Comparison of ENCODE assay signal across 1 cellular context in the genomic region with DNA sequence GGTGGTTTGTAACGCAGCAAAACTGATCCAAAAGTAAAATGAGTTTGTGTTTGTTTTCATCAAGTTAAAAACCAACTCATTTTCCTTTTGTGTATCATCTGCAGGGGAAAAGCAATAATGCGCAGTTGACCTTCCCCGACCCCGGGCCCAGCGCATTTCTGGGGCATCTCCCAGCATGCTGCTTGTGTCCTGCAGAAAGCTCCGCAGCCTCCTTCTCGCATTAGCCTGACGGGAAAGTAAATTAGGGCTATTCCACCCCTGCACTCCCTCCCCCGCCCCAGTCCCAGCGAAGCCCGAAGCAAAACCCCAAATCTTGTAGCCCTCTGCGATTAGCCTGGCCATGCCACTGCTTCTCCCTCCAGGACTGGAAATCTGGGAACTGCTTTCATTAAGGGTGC.
TF ChIP-seq lines count a peak whose summit lies in the region.

No MANE protein-coding gene starts in this region.

TF ChIP-seq in SK-N-SH, 30 proteins besides CTCF, POLR2A, EP300 and RAD21 (continued from another document):
- TF ChIP-seq, protein P1, sequence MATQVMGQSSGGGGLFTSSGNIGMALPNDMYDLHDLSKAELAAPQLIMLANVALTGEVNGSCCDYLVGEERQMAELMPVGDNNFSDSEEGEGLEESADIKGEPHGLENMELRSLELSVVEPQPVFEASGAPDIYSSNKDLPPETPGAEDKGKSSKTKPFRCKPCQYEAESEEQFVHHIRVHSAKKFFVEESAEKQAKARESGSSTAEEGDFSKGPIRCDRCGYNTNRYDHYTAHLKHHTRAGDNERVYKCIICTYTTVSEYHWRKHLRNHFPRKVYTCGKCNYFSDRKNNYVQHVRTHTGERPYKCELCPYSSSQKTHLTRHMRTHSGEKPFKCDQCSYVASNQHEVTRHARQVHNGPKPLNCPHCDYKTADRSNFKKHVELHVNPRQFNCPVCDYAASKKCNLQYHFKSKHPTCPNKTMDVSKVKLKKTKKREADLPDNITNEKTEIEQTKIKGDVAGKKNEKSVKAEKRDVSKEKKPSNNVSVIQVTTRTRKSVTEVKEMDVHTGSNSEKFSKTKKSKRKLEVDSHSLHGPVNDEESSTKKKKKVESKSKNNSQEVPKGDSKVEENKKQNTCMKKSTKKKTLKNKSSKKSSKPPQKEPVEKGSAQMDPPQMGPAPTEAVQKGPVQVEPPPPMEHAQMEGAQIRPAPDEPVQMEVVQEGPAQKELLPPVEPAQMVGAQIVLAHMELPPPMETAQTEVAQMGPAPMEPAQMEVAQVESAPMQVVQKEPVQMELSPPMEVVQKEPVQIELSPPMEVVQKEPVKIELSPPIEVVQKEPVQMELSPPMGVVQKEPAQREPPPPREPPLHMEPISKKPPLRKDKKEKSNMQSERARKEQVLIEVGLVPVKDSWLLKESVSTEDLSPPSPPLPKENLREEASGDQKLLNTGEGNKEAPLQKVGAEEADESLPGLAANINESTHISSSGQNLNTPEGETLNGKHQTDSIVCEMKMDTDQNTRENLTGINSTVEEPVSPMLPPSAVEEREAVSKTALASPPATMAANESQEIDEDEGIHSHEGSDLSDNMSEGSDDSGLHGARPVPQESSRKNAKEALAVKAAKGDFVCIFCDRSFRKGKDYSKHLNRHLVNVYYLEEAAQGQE (IDR thresholded peaks at IDR 0.05; ENCODE audit: low read depth, low read length) = no peak
- TF ChIP-seq RCOR1 (IDR thresholded peaks at IDR 0.05; ENCODE audit: low read length) = no peak
- TF ChIP-seq MXI1 (IDR thresholded peaks at IDR 0.05; ENCODE audit: low read depth, low read length) = no peak
- TF ChIP-seq SIN3A (IDR thresholded peaks at IDR 0.05; ENCODE audit: borderline replicate concordance, low read depth, low read length) = no peak
- no peak for TF ChIP-seq GATA2 (CRISPR knock-in tag; IDR thresholded peaks at IDR 0.05)
TF ChIP-seq in SK-N-SH: peak in this region for 0.
